8 cellular contexts compared by ENCODE assay signal in the genomic region with DNA sequence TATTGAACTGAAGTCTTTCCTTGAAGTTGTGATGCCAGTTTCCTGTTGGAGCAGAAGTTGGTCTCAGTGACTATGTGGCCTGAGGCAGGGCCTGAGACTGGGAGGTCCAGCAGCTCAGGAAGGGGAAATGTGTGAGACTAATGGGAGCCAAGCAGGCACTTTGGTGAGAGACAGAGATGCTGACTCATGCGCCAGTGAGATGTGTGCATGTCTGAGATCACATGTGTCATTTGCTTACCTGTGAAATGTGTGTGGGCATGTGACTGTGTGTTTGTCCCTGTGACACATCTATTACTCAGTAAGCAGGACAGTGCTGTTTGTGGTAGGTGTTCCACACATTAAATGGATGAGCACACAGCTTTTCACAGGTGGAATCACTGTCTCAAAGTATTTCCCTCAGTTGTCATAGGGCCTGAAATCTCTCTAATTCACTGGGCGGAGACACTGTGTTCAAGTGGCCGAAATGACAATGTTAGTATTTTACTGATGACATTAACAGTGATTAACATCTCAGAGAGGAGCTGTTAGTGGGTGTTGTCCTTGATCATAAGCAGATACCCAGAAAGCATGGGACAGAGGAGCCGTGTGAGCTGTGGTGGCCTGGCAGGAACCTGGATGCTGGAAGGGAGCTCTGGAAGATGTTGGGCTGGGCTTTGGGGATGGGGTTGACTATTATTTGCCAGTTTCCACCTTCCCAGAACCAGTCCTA. TPM values are rescaled to one million over a fixed set of nuclear protein-coding genes. Genes with fewer than 3 reads are reported as not detected.
A peak's percentile ranks its signal among the peaks of the same experiment; 100 is the strongest.
DNase-seq lines count a peak whose midpoint lies in the region; ATAC-seq and TF ChIP-seq lines count a peak whose summit lies in the region.

No MANE protein-coding gene starts in this region.

- peaks cover 20% of the 10 kb centered on the region for H3F3A ChIP-seq in GM23248 (ENCODE audit: insufficient read depth)

- H3K4me2 ChIP-seq in GM23248 (ENCODE audit: unreplicated experiment), result peak overlapping the region; percentile 15

- H3K9me2 ChIP-seq in GM23248 (ENCODE audit: insufficient read depth), result no peaks in the 10 kb centered on the region

- H3K36me3 ChIP-seq in GM23248 (ENCODE audit: low read depth) (peaks cover 16% of the 10 kb centered on the region), left ventricle myocardium inferior (peaks cover 40% of the 10 kb centered on the region)

- WGBS in GM23248 (ENCODE audit: low coverage in 1 of 2, low lambda C conversion rate in 2 of 2, missing lambda C conversion rate in 2 of 2), 2 experiments, result 37 to 47% methylated on average over 4 of the region's 4 CpGs

- no peak overlapping the region for H2AFZ ChIP-seq in GM23248

- H4K20me1 ChIP-seq in GM23248 (ENCODE audit: insufficient read depth), result no peaks in the 10 kb centered on the region

- H3K79me2 ChIP-seq in GM23248 (ENCODE audit: insufficient read depth), result peaks cover 36% of the 10 kb centered on the region

- H3K27me3 ChIP-seq in GM23248 (replicated peaks; ENCODE audit: insufficient read depth), result no peaks in the 10 kb centered on the region
- no peaks in the 10 kb centered on the region for H3K27me3 ChIP-seq in left ventricle myocardium inferior (ENCODE audit: low read depth)

- in situ Hi-C loops in GM23248 (cut with MboI), result no loop called here

- peak overlapping the region; percentile 47 for H3K27ac ChIP-seq in GM23248
- H3K27ac ChIP-seq in epithelial cell of prostate, result peak overlapping the region; percentile 68
- H3K27ac ChIP-seq in left ventricle myocardium inferior (replicated peaks), result no peak overlapping the region

- H3K9ac ChIP-seq in GM23248, result peak overlapping the region; percentile 4; the same call in 1 of the 2 replicates

- DNase-seq in GM23248 (peak; percentile 87), RPMI7951 (ENCODE audit: low read depth) (peak; percentile 85), epithelial cell of prostate (ENCODE audit: low read depth, low spot score) (peak; percentile 98), left ventricle myocardium inferior (no peak), NCI-H2171 treated with DMSO at 0.1 percent for 48 hours (lab: John Stamatoyannopoulos, UW) (no peak), iPS-NIHi7 (ENCODE audit: extremely low spot score) (no peak)
- peak; percentile 44 for DNase-seq in stimulated activated CD4-positive, alpha-beta T cell treated with anti-CD3 and anti-CD28 coated beads, Interleukin-4, amount 100 ng/mL, for 1 hour

- intact Hi-C loops in left ventricle myocardium inferior (cut with micrococcal nuclease), result no loop called here

- ATAC-seq in GM21367 (IDR thresholded peaks at IDR 0.05; ENCODE audit: unreplicated experiment), result no peak

- H3K4me3 ChIP-seq in GM23248, result no peak overlapping the region
- no peak overlapping the region for H3K4me3 ChIP-seq in left ventricle myocardium inferior

- H3K9me3 ChIP-seq in GM23248 (ENCODE audit: low read depth) (no peaks in the 10 kb centered on the region), left ventricle myocardium inferior (replicated peaks) (no peaks in the 10 kb centered on the region)

- TF ChIP-seq CTCF in left ventricle myocardium inferior (IDR thresholded peaks at IDR 0.05; ENCODE audit: borderline replicate concordance), result no peak

- H3K4me1 ChIP-seq in GM23248 (ENCODE audit: insufficient read depth) (peaks cover 32% of the 10 kb centered on the region), left ventricle myocardium inferior (peaks cover 24% of the 10 kb centered on the region)

RNA-seq across cellular contexts. Expression of gene NPR2, which starts 7.4 kb away (rescaled TPM):
- 26.7 and 26.9 TPM in 2 replicates for total RNA-seq in GM23248 (2014; rRNA removed; shearing (Covaris generic))
- polyA plus RNA-seq in GM23248 (2016; fragmentation: Nextera tagmentation; extraction: Ambion mirVana), result 9.7 and 11.8 TPM in 2 replicates
- total RNA-seq in RPMI7951 (2014; rRNA removed; shearing (Covaris generic)), result 13.3 and 14.7 TPM in 2 replicates
- total RNA-seq in left ventricle myocardium inferior, result 24.2 TPM

RNA-seq across cellular contexts. Expression of gene SPAG8, which starts 13.2 kb away (rescaled TPM):
- total RNA-seq in GM23248 (2014; rRNA removed; shearing (Covaris generic)), result 0.76 and 0.97 TPM in 2 replicates
- polyA plus RNA-seq in GM23248 (2016; fragmentation: Nextera tagmentation; extraction: Ambion mirVana), result 1.2 and 1.3 TPM in 2 replicates
- total RNA-seq in RPMI7951 (2014; rRNA removed; shearing (Covaris generic)), result 1.7 and 1.8 TPM in 2 replicates
- total RNA-seq in left ventricle myocardium inferior, result 3.4 TPM

RNA-seq across cellular contexts. Expression of gene HINT2, which starts 16.0 kb away (rescaled TPM):
- total RNA-seq in GM23248 (2014; rRNA removed; shearing (Covaris generic)), result 16.7 and 30.6 TPM in 2 replicates
- polyA plus RNA-seq in GM23248 (2016; fragmentation: Nextera tagmentation; extraction: Ambion mirVana), result 50.7 and 60.5 TPM in 2 replicates
- 57.7 and 63.2 TPM in 2 replicates for total RNA-seq in RPMI7951 (2014; rRNA removed; shearing (Covaris generic))
- total RNA-seq in left ventricle myocardium inferior, result 71.1 TPM

RNA-seq across cellular contexts. Expression of gene FAM221B, which starts 29.7 kb away (rescaled TPM):
- total RNA-seq in GM23248 (2014; rRNA removed; shearing (Covaris generic)), result not detected in 2 replicates
- polyA plus RNA-seq in GM23248 (2016; fragmentation: Nextera tagmentation; extraction: Ambion mirVana), result not detected in 2 replicates
- not detected in 2 replicates for total RNA-seq in RPMI7951 (2014; rRNA removed; shearing (Covaris generic))
- total RNA-seq in left ventricle myocardium inferior, result not detected

RNA-seq across cellular contexts. Expression of gene TMEM8B, which starts 30.2 kb away (rescaled TPM):
- total RNA-seq in GM23248 (2014; rRNA removed; shearing (Covaris generic)), result 3.7 and 3.9 TPM in 2 replicates
- polyA plus RNA-seq in GM23248 (2016; fragmentation: Nextera tagmentation; extraction: Ambion mirVana), result 4.0 and 4.9 TPM in 2 replicates
- 1.4 and 1.9 TPM in 2 replicates for total RNA-seq in RPMI7951 (2014; rRNA removed; shearing (Covaris generic))
- 17.5 TPM for total RNA-seq in left ventricle myocardium inferior

Comparison
In these comparisons a context has a peak if more than half of its experiments do, and no peak if none do; other contexts are left out.
1. DNase-seq: peak in GM23248 (single experiment), RPMI7951 (single experiment), epithelial cell of prostate (single experiment) and stimulated activated CD4-positive, alpha-beta T cell treated with anti-CD3 and anti-CD28 coated beads, Interleukin-4, amount 100 ng/mL, for 1 hour (single experiment); none in left ventricle myocardium inferior (single experiment), NCI-H2171 treated with DMSO at 0.1 percent for 48 hours (single experiment) and iPS-NIHi7 (single experiment).